In genomic region chr12:948238-948637, GRCh38 we compare ENCODE assay signal across 9 cellular contexts. TPM values are rescaled to one million over a fixed set of nuclear protein-coding genes. Genes with fewer than 3 reads are reported as not detected.
DNase-seq lines count a peak whose midpoint lies in the region; TF ChIP-seq lines count a peak whose summit lies in the region.
"Had no signal": no experiment of that assay in that cellular context is flagged by ENCODE, and none has a peak within 500 bp of the region (broad histone marks: within the 10 kb centered on the region; RNA-seq: fewer than 3 reads in every experiment).

No MANE protein-coding gene starts in this region.

- POLR2A ChIA-PET in A673 (lab: Charles Lee; ENCODE audit: low non-redundant PET) = no interaction called here

- no peak overlapping the region for H2BK120ac ChIP-seq in mesendoderm (ENCODE audit: low read depth, low read length)

- no peak overlapping the region for H2BK15ac ChIP-seq in mesendoderm (replicated peaks; ENCODE audit: low read depth)

- TF ChIP-seq CTCF in A673 (conservative IDR thresholded peaks at IDR 0.05; ENCODE audit: low read depth, low read length) = no peak
- no peak for TF ChIP-seq CTCF in breast epithelium (IDR thresholded peaks at IDR 0.05)

- H2BK5ac ChIP-seq in mesendoderm (ENCODE audit: low read length) = no peak overlapping the region

- no peaks in the 10 kb centered on the region for H3K27me3 ChIP-seq in A673 (replicated peaks; ENCODE audit: insufficient read depth, low read depth, low read length, poor library complexity)
- H3K27me3 ChIP-seq in HUES64 (ENCODE audit: insufficient read depth, low read length) = no peaks in the 10 kb centered on the region
- no peaks in the 10 kb centered on the region for H3K27me3 ChIP-seq in breast epithelium
- no peaks in the 10 kb centered on the region for H3K27me3 ChIP-seq in mesendoderm (ENCODE audit: insufficient read depth, low read length, poor library complexity)
- no peaks in the 10 kb centered on the region for H3K27me3 ChIP-seq in H7 (ENCODE audit: control insufficient read depth, insufficient read depth, low read length)
- H3K27me3 ChIP-seq: pancreas had no signal

- H3K27ac ChIP-seq in A673 (ENCODE audit: low read depth, low read length, poor library complexity, severe bottlenecking) (peak overlapping the region; percentile 84), HUES64 (ENCODE audit: low read depth, low read length) (no peak overlapping the region), breast epithelium (peak overlapping the region in 1 of 2 donors; percentile 93), mesendoderm (ENCODE audit: low read depth, low read length) (no peak overlapping the region)

- in situ Hi-C loops in G401 (cut with HindIII; ENCODE audit: low sequenced_read_pairs) = no loop called here

- peak overlapping the region; percentile 94; the same call in 1 of the 2 replicates for H3K9ac ChIP-seq in HUES64 (ENCODE audit: low read depth, low read length)
- H3K9ac ChIP-seq in mesendoderm (ENCODE audit: low read length) = peak overlapping the region; percentile 24

- H3K56ac ChIP-seq in mesendoderm (ENCODE audit: low read length) = peak overlapping the region; percentile 52

- intact Hi-C loops in A673 (cut with micrococcal nuclease; ENCODE audit: unreplicated experiment) = loop anchor here (5.0 kb wide), 3 partner anchors 131 to 634 kb away; no protein-coding TSS in a partner anchor
- intact Hi-C loops in breast epithelium (cut with DNase I; ENCODE audit: low total_unique reads) = no loop called here

- DNase-seq in A673 (ENCODE audit: low spot score) = no peak
- DNase-seq in breast epithelium (ENCODE audit: low spot score in 2 of 2) = no peak
- no peak for DNase-seq in mesendoderm
- no peak for DNase-seq in G401 (ENCODE audit: low spot score)
- no peak for DNase-seq in stimulated activated CD4-positive, alpha-beta T cell treated with anti-CD3 and anti-CD28 coated beads, Interleukin-12 subunit alpha, Interleukin-12 subunit beta, amount 100 ng/mL, for 4 hours
- DNase-seq in D341Med (ENCODE audit: low spot score) = no peak
- no peak for DNase-seq in H7
- DNase-seq: pancreas had no signal

- no peak overlapping the region for H3K4me2 ChIP-seq in mesendoderm (ENCODE audit: low read length)

- WGBS in HUES64 = 91% methylated on average over 9 of the region's 9 CpGs
- no CpG with 5 or more reads among the region's 9 CpGs for WGBS in mesendoderm (ENCODE audit: extremely low coverage, insufficient coverage, low lambda C conversion rate)

- H3K79me2 ChIP-seq in mesendoderm (ENCODE audit: control insufficient read depth, insufficient read depth, low read length) = peaks cover 12% of the 10 kb centered on the region

- H3K9me3 ChIP-seq in A673 (ENCODE audit: low read depth, low read length, poor library complexity, severe bottlenecking) (no peaks in the 10 kb centered on the region), HUES64 (ENCODE audit: insufficient read depth, low read depth, low read length) (no peaks in the 10 kb centered on the region), breast epithelium (no peaks in the 10 kb centered on the region)
- H3K9me3 ChIP-seq: pancreas had no signal

- H3K23ac ChIP-seq in mesendoderm (ENCODE audit: low read length) = no peak overlapping the region

- H2AK5ac ChIP-seq in mesendoderm (ENCODE audit: low read length) = no peak overlapping the region

- no peak overlapping the region for H4K5ac ChIP-seq in mesendoderm (ENCODE audit: low read length)

- H4K8ac ChIP-seq in mesendoderm (ENCODE audit: low read depth, low read length) = no peak overlapping the region

- H3K4ac ChIP-seq in mesendoderm (ENCODE audit: low read depth, low read length) = peak overlapping the region; percentile 58

- H3K4me1 ChIP-seq in A673 (ENCODE audit: insufficient read depth, low read length, poor library complexity, severe bottlenecking) = peaks cover 8% of the 10 kb centered on the region
- H3K4me1 ChIP-seq in HUES64 (ENCODE audit: insufficient read depth, low read length) = no peaks in the 10 kb centered on the region
- H3K4me1 ChIP-seq in breast epithelium = peaks cover 0 to 7% of the 10 kb centered on the region in 2 donors
- no peaks in the 10 kb centered on the region for H3K4me1 ChIP-seq in mesendoderm (ENCODE audit: control insufficient read depth, low read depth, low read length)

- CTCF ChIA-PET in A673 (lab: Charles Lee) = no interaction called here

- no TSS peak for BruUV-seq in A673 (replicated peaks; lab: Mats Ljungman, UMichigan)

- H3K79me1 ChIP-seq in mesendoderm (ENCODE audit: low read length) = peaks cover 5% of the 10 kb centered on the region

- no peak overlapping the region for H3K18ac ChIP-seq in mesendoderm (ENCODE audit: low read length)

- TF ChIP-seq POLR2A in breast epithelium (IDR thresholded peaks at IDR 0.05) = no peak

- H3K4me3 ChIP-seq in A673 (ENCODE audit: low read depth, low read length, poor library complexity, severe bottlenecking) (peak overlapping the region; percentile 72), HUES64 (ENCODE audit: low read length) (peak overlapping the region; percentile 84), breast epithelium (peak overlapping the region; percentile 57 to 91 (median 66)), mesendoderm (ENCODE audit: low read length) (no peak overlapping the region), H7 (ENCODE audit: insufficient read depth, low read depth, low read length) (no peak overlapping the region; the same call in none of the 2 replicates)

- H3K36me3 ChIP-seq in A673 (ENCODE audit: insufficient read depth, low read length, poor library complexity, severe bottlenecking) (peaks cover 5% of the 10 kb centered on the region), HUES64 (ENCODE audit: insufficient read depth, low read length) (peaks cover 7% of the 10 kb centered on the region), breast epithelium (no peaks in the 10 kb centered on the region), mesendoderm (ENCODE audit: control insufficient read depth, insufficient read depth, low read length) (no peaks in the 10 kb centered on the region), H7 (replicated peaks; ENCODE audit: control insufficient read depth, insufficient read depth, low read length) (peaks cover 1% of the 10 kb centered on the region; the same call in 1 of the 2 replicates)
- H3K36me3 ChIP-seq: pancreas had no signal

RNA-seq across cellular contexts. Expression of gene RAD52, which starts 1.3 kb away (rescaled TPM):
- total RNA-seq in A673 (2021) (23.0 and 24.7 TPM in 2 replicates), breast epithelium (10 to 100 TPM; 13.3 to 30.6 (median 19.0) TPM)
- 9.0 TPM for polyA plus RNA-seq in HUES64 (2013, experiment 1 of 2)
- 12.2 TPM for polyA plus RNA-seq in HUES64 (2013, experiment 2 of 2)
- polyA plus RNA-seq in mesendoderm (2013, experiment 1 of 2) = 4.7 TPM
- 6.0 TPM for polyA plus RNA-seq in mesendoderm (2013, experiment 2 of 2)
- total RNA-seq in G401 (2014; rRNA removed; shearing (Covaris generic)) = 9.2 and 19.2 TPM in 2 replicates
- 8.4 and 16.6 TPM in 2 replicates for total RNA-seq in H7 (2014; rRNA removed; shearing (Covaris generic))

RNA-seq across cellular contexts. Expression of gene ERC1, which starts 42.8 kb away (rescaled TPM):
- total RNA-seq in A673 (2021) (56.5 and 60.7 TPM in 2 replicates), breast epithelium (10 to 100 TPM; 47.4 to 63.4 (median 52.8) TPM)
- 9.9 TPM for polyA plus RNA-seq in HUES64 (2013, experiment 1 of 2)
- polyA plus RNA-seq in HUES64 (2013, experiment 2 of 2) = 11.3 TPM
- polyA plus RNA-seq in mesendoderm (2013, experiment 1 of 2) = 10.4 TPM
- 10.2 TPM for polyA plus RNA-seq in mesendoderm (2013, experiment 2 of 2)
- total RNA-seq in G401 (2014; rRNA removed; shearing (Covaris generic)) = 29.0 and 54.7 TPM in 2 replicates
- 10.3 and 17.0 TPM in 2 replicates for total RNA-seq in H7 (2014; rRNA removed; shearing (Covaris generic))

Comparison
In these comparisons a context has a peak if more than half of its experiments do, and no peak if none do; other contexts are left out.
1. H3K4me3 ChIP-seq: peak in A673 (single experiment), HUES64 (single experiment) and breast epithelium (3 of 3); none in mesendoderm (single experiment) and H7 (single experiment).